In the genomic region with DNA sequence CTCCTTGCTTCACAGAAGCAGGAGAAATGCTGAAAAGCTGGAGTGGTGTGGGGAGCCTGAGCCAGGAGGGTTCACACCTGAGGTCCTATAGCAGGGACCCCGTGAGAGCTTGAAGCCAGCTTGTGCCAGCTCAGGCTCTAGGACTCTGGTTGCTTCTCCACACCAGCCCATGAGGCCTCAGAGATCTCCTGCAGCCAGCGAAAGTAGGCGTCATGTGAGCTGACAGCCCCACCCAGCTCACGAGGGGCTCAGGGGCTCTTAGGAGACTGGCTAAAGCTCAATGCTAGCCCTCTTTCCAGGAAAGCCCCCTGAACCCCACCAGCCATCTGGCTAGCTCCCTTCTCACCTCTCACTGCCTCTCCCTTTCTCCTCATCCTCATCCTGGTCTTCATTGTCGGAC, we compare ENCODE assay signal across 16 cellular contexts. TPM values are rescaled to one million over a fixed set of nuclear protein-coding genes. Genes with fewer than 3 reads are reported as not detected.
DNase-seq lines count a peak whose midpoint lies in the region; ATAC-seq and TF ChIP-seq lines count a peak whose summit lies in the region.
"Had no signal": no experiment of that assay in that cellular context is flagged by ENCODE, and none has a peak within 500 bp of the region (broad histone marks: within the 10 kb centered on the region; RNA-seq: fewer than 3 reads in every experiment).

No MANE protein-coding gene starts in this region.

- peaks cover 56% of the 10 kb centered on the region for H3K4me1 ChIP-seq in parathyroid adenoma
- no peaks in the 10 kb centered on the region for H3K4me1 ChIP-seq in stomach
- H3K4me1 ChIP-seq: A549, Caco-2 had no signal

- DNase-seq in stomach (peak; percentile 5), hepatic stellate cell (ENCODE audit: low spot score) (no peak)
- DNase-seq: AML-193; Caco-2; Calu3; CD4-positive, alpha-beta T cell; CD8-positive, alpha-beta T cell; DMS79 treated with DMSO at 0.1 percent for 48 hours; GF-D8 had no signal

- WGBS in stomach, 5 donors = 76 to 91% (median 88%) methylated on average over 5 of the region's 5 CpGs

- H2AFZ ChIP-seq in parathyroid adenoma = no peak overlapping the region

- TF ChIP-seq POLR2A in stomach (IDR thresholded peaks at IDR 0.05) = no peak

- TF ChIP-seq EP300 in stomach (IDR thresholded peaks at IDR 0.05) = no peak

- no peak overlapping the region for H3K4me2 ChIP-seq in parathyroid adenoma (ENCODE audit: low read length)
- H3K4me2 ChIP-seq: A549; BLaER1 treated with 17β-estradiol and CSF1 and Interleukin-3, amounts not matched to agents 10 nM and 100 nM had no signal

- intact Hi-C loops in stomach (cut with DNase I; ENCODE audit: low total_unique reads) = no loop called here

- no peak for ATAC-seq in GM19463 (IDR thresholded peaks at IDR 0.05; ENCODE audit: unreplicated experiment)

- H3K27me3 ChIP-seq in parathyroid adenoma (ENCODE audit: control insufficient read depth, insufficient read depth, low read length) = no peaks in the 10 kb centered on the region
- H3K27me3 ChIP-seq in stomach = peaks cover 0 to 22% (median 0%) of the 10 kb centered on the region in 3 donors
- H3K27me3 ChIP-seq: BLaER1 treated with 17β-estradiol and CSF1 and Interleukin-3, amounts not matched to agents 10 nM and 100 nM had no signal

- H3K79me2 ChIP-seq in parathyroid adenoma = no peaks in the 10 kb centered on the region

- H3K9ac ChIP-seq in parathyroid adenoma = no peak overlapping the region
- H3K9ac ChIP-seq: BLaER1 treated with 17β-estradiol and CSF1 and Interleukin-3, amounts not matched to agents 10 nM and 100 nM had no signal

- H3K27ac ChIP-seq in cingulate gyrus (ENCODE audit: low read depth, low read length) (peak overlapping the region; percentile 24), parathyroid adenoma (peak overlapping the region; percentile 98), stomach (no peak overlapping the region)
- H3K27ac ChIP-seq: 22Rv1; A549; BLaER1 treated with 17β-estradiol and CSF1 and Interleukin-3, amounts not matched to agents 10 nM and 100 nM; C4-2B had no signal

- no peak overlapping the region for H3K4me3 ChIP-seq in parathyroid adenoma (ENCODE audit: low read depth, low read length)
- H3K4me3 ChIP-seq in stomach = no peak overlapping the region
- H3K4me3 ChIP-seq: A549; BLaER1 treated with 17β-estradiol and CSF1 and Interleukin-3, amounts not matched to agents 10 nM and 100 nM had no signal

- no peak for TF ChIP-seq CTCF in parathyroid adenoma (IDR thresholded peaks at IDR 0.05)
- no peak for TF ChIP-seq CTCF in stomach (IDR thresholded peaks at IDR 0.05)

- no peaks in the 10 kb centered on the region for H3K9me3 ChIP-seq in parathyroid adenoma (ENCODE audit: control insufficient read depth, low read length)
- no peaks in the 10 kb centered on the region for H3K9me3 ChIP-seq in stomach
- H3K9me3 ChIP-seq: A549; BLaER1 treated with 17β-estradiol and CSF1 and Interleukin-3, amounts not matched to agents 10 nM and 100 nM; Caco-2 had no signal

- H3K36me3 ChIP-seq in parathyroid adenoma (ENCODE audit: control insufficient read depth, insufficient read depth, low read length) (no peaks in the 10 kb centered on the region), stomach (no peaks in the 10 kb centered on the region)
- H3K36me3 ChIP-seq: BLaER1 treated with 17β-estradiol and CSF1 and Interleukin-3, amounts not matched to agents 10 nM and 100 nM had no signal

RNA-seq across cellular contexts. Expression of a gene that starts 16.9 kb away (rescaled TPM):
- total RNA-seq in stomach = 1 to 10 TPM in 3 of 5 donors, not detected in 2; 1.1 to 6.4 (median 1.2) TPM
- polyA plus RNA-seq in stomach = 1 to 10 TPM; 1.2 to 2.2 (median 1.7) TPM

RNA-seq across cellular contexts. Expression of a gene that starts 45.7 kb away (rescaled TPM):
- 1 to 10 TPM in 3 of 5 donors, under 1 TPM in 1, not detected in 1; 0.29 to 8.0 (median 2.5) TPM for total RNA-seq in stomach
- 1 to 10 TPM; 1.4 to 2.6 (median 1.7) TPM for polyA plus RNA-seq in stomach

Comparison
In these comparisons a context has a peak if more than half of its experiments do, and no peak if none do; other contexts are left out.
1. H3K27ac ChIP-seq: peak in cingulate gyrus (single experiment) and parathyroid adenoma (single experiment); none in stomach (0 of 5).